Comparison of ENCODE assay signal across 18 cellular contexts in genomic region chr5:139998837-139999236, GRCh38.
"Had no signal": no experiment of that assay in that cellular context is flagged by ENCODE, and none has a peak within 500 bp of the region (broad histone marks: within the 10 kb centered on the region; RNA-seq: fewer than 3 reads in every experiment).

No MANE protein-coding gene starts in this region.

- H2AFZ ChIP-seq: neural progenitor cell had no signal

- H3K9me3 ChIP-seq: esophagus muscularis mucosa, gastrocnemius medialis, left lung, lower lobe of right lung, pancreas had no signal

- H3K4me1 ChIP-seq: left lung, lower lobe of right lung, neural progenitor cell had no signal

- H3K9ac ChIP-seq: neural progenitor cell had no signal

- H3K27me3 ChIP-seq: esophagus muscularis mucosa, gastrocnemius medialis, pancreas had no signal

- H3K27ac ChIP-seq: epithelial cell of prostate, esophagus muscularis mucosa, left lung, lower lobe of right lung, neural progenitor cell, pancreas had no signal

- H3K4me2 ChIP-seq: neural progenitor cell had no signal

- DNase-seq: effector memory CD8-positive, alpha-beta T cell; gastrocnemius medialis; immature natural killer cell; left lung; lower lobe of right lung; midbrain; occipital lobe; pancreas; right cardiac atrium; small intestine; stimulated activated CD4-positive, alpha-beta T cell treated with anti-CD3 and anti-CD28 coated beads, Interleukin-12 subunit alpha, Interleukin-12 subunit beta, amount 100 ng/mL, for 4 hours; stimulated activated naive CD4-positive, alpha-beta T cell treated with Interleukin-2 at 50 U/mL for 16 hours had no signal

- FAIRE-seq: keratinocyte, pancreas, small intestine, urothelium cell line had no signal

- ATAC-seq: effector memory CD8-positive, alpha-beta T cell; gastrocnemius medialis; left lung; lower lobe of right lung; natural killer cell treated with Interleukin-12 subunit alpha and Interleukin-12 subunit beta and Interleukin-15 and Interleukin-18, amount 100 ng/mL, for 72 hours; pancreas; right cardiac atrium had no signal

- H3K4me3 ChIP-seq: esophagus muscularis mucosa, gastrocnemius medialis, left lung, lower lobe of right lung, neural progenitor cell, pancreas had no signal

- H3K36me3 ChIP-seq: esophagus muscularis mucosa, gastrocnemius medialis, left lung, lower lobe of right lung, neural progenitor cell, pancreas had no signal
